1 cellular context compared by ENCODE assay signal in genomic region chr9:89969881-89970639, GRCh38.
TF ChIP-seq lines count a peak whose summit lies in the region.

No MANE protein-coding gene starts in this region.

TF ChIP-seq in GM23338, 12 proteins besides CTCF, POLR2A, EP300 and RAD21 (continued from another document):
- TF ChIP-seq ZNF462 (CRISPR knock-in tag; IDR thresholded peaks at IDR 0.05) = no peak
- no peak for TF ChIP-seq EZH2 (IDR thresholded peaks at IDR 0.05; ENCODE audit: low read depth, unreplicated experiment)
